In the genomic region with DNA sequence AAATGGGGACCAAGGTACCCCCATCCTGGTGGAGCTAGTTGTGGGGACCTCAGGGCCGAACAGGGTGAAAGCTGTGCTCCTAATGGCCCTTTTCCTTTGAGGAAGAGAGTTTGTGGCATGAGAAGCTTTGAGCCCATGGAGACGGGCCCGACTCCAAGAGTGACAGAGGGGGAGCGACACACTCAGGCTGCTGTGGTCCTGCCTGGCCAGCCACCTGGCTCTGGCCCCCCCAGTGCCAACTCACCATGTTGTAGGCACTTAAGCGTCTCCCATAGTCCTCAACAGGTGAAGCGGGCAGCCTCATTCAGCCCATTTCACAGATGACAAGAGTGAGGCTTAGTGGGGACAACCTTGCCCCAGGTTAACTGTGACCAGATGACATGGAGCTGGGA, we compare ENCODE assay signal across 1 cellular context.
TF ChIP-seq lines count a peak whose summit lies in the region.

No MANE protein-coding gene starts in this region.

TF ChIP-seq in GM12878, 131 proteins besides CTCF, POLR2A, EP300 and RAD21:
- TF ChIP-seq NFXL1 (IDR thresholded peaks at IDR 0.05; ENCODE audit: borderline replicate concordance), result no peak
- TF ChIP-seq YBX1 (IDR thresholded peaks at IDR 0.05), result no peak
- TF ChIP-seq SREBF1 (IDR thresholded peaks at IDR 0.05; ENCODE audit: low read length), result no peak
- TF ChIP-seq YY1 (IDR thresholded peaks at IDR 0.05; ENCODE audit: low read depth, low read length), result peak; percentile 3; the same call in 1 of the 2 replicates
- no peak for TF ChIP-seq MTA3 (IDR thresholded peaks at IDR 0.05; ENCODE audit: borderline replicate concordance, low read length)
- peak; percentile 27 for TF ChIP-seq MEF2B (IDR thresholded peaks at IDR 0.05; ENCODE audit: partially characterized antibody, poor library complexity, severe bottlenecking)
- TF ChIP-seq POU2F2 (IDR thresholded peaks at IDR 0.05; ENCODE audit: borderline replicate concordance, low read depth, low read length), result 0 out of 3 replicates have a peak, but pooled peaks have one; percentile 46
- no peak for TF ChIP-seq SRF (IDR thresholded peaks at IDR 0.05; ENCODE audit: low read depth in 2 of 2, low read length in 2 of 2)
- peak; percentile 42 for TF ChIP-seq POLR2AphosphoS5 (IDR thresholded peaks at IDR 0.05; ENCODE audit: low read length)
- peak; percentile 83; the same call in 1 of the 2 replicates for TF ChIP-seq SMARCA5 (IDR thresholded peaks at IDR 0.05)
- TF ChIP-seq, protein P1, sequence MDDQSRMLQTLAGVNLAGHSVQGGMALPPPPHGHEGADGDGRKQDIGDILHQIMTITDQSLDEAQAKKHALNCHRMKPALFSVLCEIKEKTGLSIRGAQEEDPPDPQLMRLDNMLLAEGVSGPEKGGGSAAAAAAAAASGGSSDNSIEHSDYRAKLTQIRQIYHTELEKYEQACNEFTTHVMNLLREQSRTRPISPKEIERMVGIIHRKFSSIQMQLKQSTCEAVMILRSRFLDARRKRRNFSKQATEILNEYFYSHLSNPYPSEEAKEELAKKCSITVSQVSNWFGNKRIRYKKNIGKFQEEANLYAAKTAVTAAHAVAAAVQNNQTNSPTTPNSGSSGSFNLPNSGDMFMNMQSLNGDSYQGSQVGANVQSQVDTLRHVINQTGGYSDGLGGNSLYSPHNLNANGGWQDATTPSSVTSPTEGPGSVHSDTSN (IDR thresholded peaks at IDR 0.05; ENCODE audit: insufficient replicate concordance, low read depth, low read length), result no peak
- no peak for TF ChIP-seq RB1 (IDR thresholded peaks at IDR 0.05; ENCODE audit: borderline replicate concordance)
- TF ChIP-seq CHD4 (IDR thresholded peaks at IDR 0.05), result no peak
- TF ChIP-seq MXI1 (IDR thresholded peaks at IDR 0.05; ENCODE audit: low read depth, low read length), result no peak
- no peak for TF ChIP-seq KLF5 (IDR thresholded peaks at IDR 0.05; ENCODE audit: partially characterized antibody)
- TF ChIP-seq, protein P2, sequence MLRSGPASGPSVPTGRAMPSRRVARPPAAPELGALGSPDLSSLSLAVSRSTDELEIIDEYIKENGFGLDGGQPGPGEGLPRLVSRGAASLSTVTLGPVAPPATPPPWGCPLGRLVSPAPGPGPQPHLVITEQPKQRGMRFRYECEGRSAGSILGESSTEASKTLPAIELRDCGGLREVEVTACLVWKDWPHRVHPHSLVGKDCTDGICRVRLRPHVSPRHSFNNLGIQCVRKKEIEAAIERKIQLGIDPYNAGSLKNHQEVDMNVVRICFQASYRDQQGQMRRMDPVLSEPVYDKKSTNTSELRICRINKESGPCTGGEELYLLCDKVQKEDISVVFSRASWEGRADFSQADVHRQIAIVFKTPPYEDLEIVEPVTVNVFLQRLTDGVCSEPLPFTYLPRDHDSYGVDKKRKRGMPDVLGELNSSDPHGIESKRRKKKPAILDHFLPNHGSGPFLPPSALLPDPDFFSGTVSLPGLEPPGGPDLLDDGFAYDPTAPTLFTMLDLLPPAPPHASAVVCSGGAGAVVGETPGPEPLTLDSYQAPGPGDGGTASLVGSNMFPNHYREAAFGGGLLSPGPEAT (IDR thresholded peaks at IDR 0.05; ENCODE audit: low read depth), result no peak; the same call in 1 of the 2 replicates
- no peak for TF ChIP-seq SUPT20H (IDR thresholded peaks at IDR 0.05; ENCODE audit: borderline replicate concordance, control insufficient read depth, low read depth, low read length)
- TF ChIP-seq ZSCAN29 (IDR thresholded peaks at IDR 0.05), result no peak
- TF ChIP-seq CBX5 (IDR thresholded peaks at IDR 0.05; ENCODE audit: low read depth), result no peak
- TF ChIP-seq ZNF217 (IDR thresholded peaks at IDR 0.05), result peak; percentile 66; the same call in 1 of the 2 replicates
- no peak for TF ChIP-seq ZNF274 (IDR thresholded peaks at IDR 0.05; ENCODE audit: insufficient read depth, insufficient read length)
- no peak for TF ChIP-seq RBBP5 (conservative IDR thresholded peaks at IDR 0.05)
- no peak for TF ChIP-seq MTA2 (IDR thresholded peaks at IDR 0.05; ENCODE audit: low read depth)
- no peak for TF ChIP-seq SKIL (IDR thresholded peaks at IDR 0.05; ENCODE audit: low read depth, poor library complexity, severe bottlenecking)
- TF ChIP-seq ASH2L (IDR thresholded peaks at IDR 0.05; ENCODE audit: borderline replicate concordance, low read depth), result 0 out of 2 replicates have a peak, but pooled peaks have one; percentile 6
- no peak; the same call in 1 of the 2 replicates for TF ChIP-seq TARDBP (IDR thresholded peaks at IDR 0.05; ENCODE audit: borderline replicate concordance)
- no peak for TF ChIP-seq ATF2 (IDR thresholded peaks at IDR 0.05; ENCODE audit: low read length)
- TF ChIP-seq CHD2 (IDR thresholded peaks at IDR 0.05; ENCODE audit: borderline replicate concordance, low read depth, low read length), result no peak
- no peak for TF ChIP-seq USF1 (IDR thresholded peaks at IDR 0.05; ENCODE audit: borderline replicate concordance, extremely low read length, insufficient read depth, low read depth, low read length)
- TF ChIP-seq MEF2A (IDR thresholded peaks at IDR 0.05; ENCODE audit: insufficient read depth, low read depth, low read length), result no peak
- TF ChIP-seq LARP7 (IDR thresholded peaks at IDR 0.05), result peak; percentile 87
- TF ChIP-seq NFYA (IDR thresholded peaks at IDR 0.05; ENCODE audit: borderline replicate concordance, low read depth, low read length), result no peak
- no peak for TF ChIP-seq NFIC (IDR thresholded peaks at IDR 0.05; ENCODE audit: low read depth, low read length)
- TF ChIP-seq, protein P3, sequence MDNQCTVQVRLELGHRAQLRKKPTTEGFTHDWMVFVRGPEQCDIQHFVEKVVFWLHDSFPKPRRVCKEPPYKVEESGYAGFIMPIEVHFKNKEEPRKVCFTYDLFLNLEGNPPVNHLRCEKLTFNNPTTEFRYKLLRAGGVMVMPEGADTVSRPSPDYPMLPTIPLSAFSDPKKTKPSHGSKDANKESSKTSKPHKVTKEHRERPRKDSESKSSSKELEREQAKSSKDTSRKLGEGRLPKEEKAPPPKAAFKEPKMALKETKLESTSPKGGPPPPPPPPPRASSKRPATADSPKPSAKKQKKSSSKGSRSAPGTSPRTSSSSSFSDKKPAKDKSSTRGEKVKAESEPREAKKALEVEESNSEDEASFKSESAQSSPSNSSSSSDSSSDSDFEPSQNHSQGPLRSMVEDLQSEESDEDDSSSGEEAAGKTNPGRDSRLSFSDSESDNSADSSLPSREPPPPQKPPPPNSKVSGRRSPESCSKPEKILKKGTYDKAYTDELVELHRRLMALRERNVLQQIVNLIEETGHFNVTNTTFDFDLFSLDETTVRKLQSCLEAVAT (IDR thresholded peaks at IDR 0.05), result 0 out of 2 replicates have a peak, but pooled peaks have one; percentile 8
- 0 out of 2 replicates have a peak, but pooled peaks have one; percentile 18 for TF ChIP-seq ZNF592 (IDR thresholded peaks at IDR 0.05)
- TF ChIP-seq NR2C2 (IDR thresholded peaks at IDR 0.05; ENCODE audit: borderline replicate concordance, control insufficient read depth, insufficient read length, low read depth), result no peak
- TF ChIP-seq PKNOX1 (IDR thresholded peaks at IDR 0.05), result peak; percentile 39; the same call in 1 of the 2 replicates
- TF ChIP-seq TAF1 (IDR thresholded peaks at IDR 0.05; ENCODE audit: borderline replicate concordance, low read depth, low read length), result no peak
- TF ChIP-seq, protein P4, sequence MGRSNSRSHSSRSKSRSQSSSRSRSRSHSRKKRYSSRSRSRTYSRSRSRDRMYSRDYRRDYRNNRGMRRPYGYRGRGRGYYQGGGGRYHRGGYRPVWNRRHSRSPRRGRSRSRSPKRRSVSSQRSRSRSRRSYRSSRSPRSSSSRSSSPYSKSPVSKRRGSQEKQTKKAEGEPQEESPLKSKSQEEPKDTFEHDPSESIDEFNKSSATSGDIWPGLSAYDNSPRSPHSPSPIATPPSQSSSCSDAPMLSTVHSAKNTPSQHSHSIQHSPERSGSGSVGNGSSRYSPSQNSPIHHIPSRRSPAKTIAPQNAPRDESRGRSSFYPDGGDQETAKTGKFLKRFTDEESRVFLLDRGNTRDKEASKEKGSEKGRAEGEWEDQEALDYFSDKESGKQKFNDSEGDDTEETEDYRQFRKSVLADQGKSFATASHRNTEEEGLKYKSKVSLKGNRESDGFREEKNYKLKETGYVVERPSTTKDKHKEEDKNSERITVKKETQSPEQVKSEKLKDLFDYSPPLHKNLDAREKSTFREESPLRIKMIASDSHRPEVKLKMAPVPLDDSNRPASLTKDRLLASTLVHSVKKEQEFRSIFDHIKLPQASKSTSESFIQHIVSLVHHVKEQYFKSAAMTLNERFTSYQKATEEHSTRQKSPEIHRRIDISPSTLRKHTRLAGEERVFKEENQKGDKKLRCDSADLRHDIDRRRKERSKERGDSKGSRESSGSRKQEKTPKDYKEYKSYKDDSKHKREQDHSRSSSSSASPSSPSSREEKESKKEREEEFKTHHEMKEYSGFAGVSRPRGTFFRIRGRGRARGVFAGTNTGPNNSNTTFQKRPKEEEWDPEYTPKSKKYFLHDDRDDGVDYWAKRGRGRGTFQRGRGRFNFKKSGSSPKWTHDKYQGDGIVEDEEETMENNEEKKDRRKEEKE (IDR thresholded peaks at IDR 0.05), result no peak
TF ChIP-seq in GM12878: peak in this region for 11.
